ENCODE assay signal across 1 cellular context in genomic region chr12:107127482-107128185, GRCh38.
TF ChIP-seq lines count a peak whose summit lies in the region.

No MANE protein-coding gene starts in this region.

TF ChIP-seq in WTC11, 78 proteins besides CTCF, POLR2A, EP300 and RAD21:
- TF ChIP-seq ZNF121 (CRISPR knock-in tag; IDR thresholded peaks at IDR 0.05): no peak
- no peak for TF ChIP-seq ZNF138 (CRISPR knock-in tag; conservative IDR thresholded peaks at IDR 0.05)
- TF ChIP-seq NR1H2 (CRISPR knock-in tag; IDR thresholded peaks at IDR 0.05): no peak
- TF ChIP-seq HMGA2 (CRISPR knock-in tag; IDR thresholded peaks at IDR 0.05): no peak
- TF ChIP-seq TEAD1 (CRISPR knock-in tag; IDR thresholded peaks at IDR 0.05): no peak
- TF ChIP-seq ERG (CRISPR knock-in tag; IDR thresholded peaks at IDR 0.05): no peak
- TF ChIP-seq USF2 (CRISPR knock-in tag; IDR thresholded peaks at IDR 0.05): no peak
- no peak for TF ChIP-seq ZNF232 (CRISPR knock-in tag; IDR thresholded peaks at IDR 0.05)
- no peak for TF ChIP-seq ATF3 (CRISPR knock-in tag; conservative IDR thresholded peaks at IDR 0.05)
- TF ChIP-seq ETV6 (CRISPR knock-in tag; IDR thresholded peaks at IDR 0.05): no peak
- no peak for TF ChIP-seq EMX1 (CRISPR knock-in tag; IDR thresholded peaks at IDR 0.05)
- TF ChIP-seq STAT6 (CRISPR knock-in tag; conservative IDR thresholded peaks at IDR 0.05; ENCODE audit: low read depth): no peak
- TF ChIP-seq ZNF671 (CRISPR knock-in tag; IDR thresholded peaks at IDR 0.05): no peak
TF ChIP-seq in WTC11: peak in this region for 0.
